16 cellular contexts compared by ENCODE assay signal in the genomic region with DNA sequence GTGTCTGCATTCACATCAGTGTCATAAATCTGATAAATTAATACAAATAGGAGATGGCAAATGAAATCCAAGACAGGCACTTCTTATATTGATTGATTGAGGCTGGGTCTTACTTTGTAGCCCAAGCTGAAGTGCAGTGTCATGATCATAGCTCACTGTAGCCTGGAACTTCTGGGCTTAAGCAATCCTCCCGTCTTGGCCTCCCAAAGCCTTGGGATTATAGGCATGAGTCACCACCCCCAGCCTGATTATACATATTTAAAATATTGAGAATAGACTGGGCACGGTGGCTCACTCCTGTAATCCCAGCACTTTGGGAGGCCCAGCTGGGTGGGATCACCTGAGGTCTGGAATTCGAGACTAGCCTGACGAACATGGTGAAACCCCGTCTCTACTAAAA. TPM values are rescaled to one million over a fixed set of nuclear protein-coding genes. Genes with fewer than 3 reads are reported as not detected.
DNase-seq lines count a peak whose midpoint lies in the region; ATAC-seq, FAIRE-seq and TF ChIP-seq lines count a peak whose summit lies in the region.
"Had no signal": no experiment of that assay in that cellular context is flagged by ENCODE, and none has a peak within 500 bp of the region (broad histone marks: within the 10 kb centered on the region; RNA-seq: fewer than 3 reads in every experiment).

No MANE protein-coding gene starts in this region.

- no peak overlapping the region for H3K27ac ChIP-seq in brain microvascular endothelial cell
- no peak overlapping the region for H3K27ac ChIP-seq in mesenchymal stem cell (ENCODE audit: low read length, poor library complexity, severe bottlenecking)
- no peak overlapping the region for H3K27ac ChIP-seq in HepG2 (ENCODE audit: extremely low read length, insufficient read depth, low read length)
- H3K27ac ChIP-seq: adrenal gland, right lobe of liver, SJCRH30 had no signal

- WGBS in mesenchymal stem cell: 71% methylated on average over 4 of the region's 5 CpGs
- 95% methylated on average over 5 of the region's 5 CpGs for WGBS in HepG2 (ENCODE audit: low lambda C conversion rate)

- H3K9me3 ChIP-seq in mesenchymal stem cell (ENCODE audit: control insufficient read depth, low read length) (no peaks in the 10 kb centered on the region), HepG2 (ENCODE audit: low read length) (no peaks in the 10 kb centered on the region)
- H3K9me3 ChIP-seq: adrenal gland, right lobe of liver, SJCRH30 had no signal

- H3K23ac ChIP-seq in mesenchymal stem cell (ENCODE audit: low read length in 2 of 2): no peak overlapping the region

- POLR2A ChIA-PET in HepG2 (lab: Yijun Ruan, JAX): no interaction called here

- intact Hi-C loops in HepG2 (cut with micrococcal nuclease; ENCODE audit: unreplicated experiment): no loop called here

- no peak overlapping the region for H3K4ac ChIP-seq in mesenchymal stem cell (ENCODE audit: low read depth in 1 of 2, low read length in 2 of 2)

- no peak overlapping the region for H4K91ac ChIP-seq in mesenchymal stem cell (ENCODE audit: low read length)

- no peak overlapping the region for H2AK5ac ChIP-seq in mesenchymal stem cell (ENCODE audit: low read length, severe bottlenecking)

- TF ChIP-seq CTCF in brain microvascular endothelial cell (IDR thresholded peaks at IDR 0.05; ENCODE audit: low read depth, low read length, missing control alignments) (no peak), HepG2 (CRISPR knock-in tag; IDR thresholded peaks at IDR 0.05) (no peak)

- CTCF ChIA-PET in HepG2 (lab: Yijun Ruan, JAX; ENCODE audit: low intra/inter-chr PET ratio, low total read pairs): no interaction called here

- H2BK120ac ChIP-seq in mesenchymal stem cell (ENCODE audit: low read depth, low read length): no peak overlapping the region

- H2BK15ac ChIP-seq in mesenchymal stem cell (ENCODE audit: low read depth, poor library complexity, severe bottlenecking): no peak overlapping the region

- no TSS peak for BruUV-seq in HepG2 (replicated peaks; lab: Mats Ljungman, UMichigan)

- no peak for ATAC-seq in HepG2
- ATAC-seq in HG02678 (IDR thresholded peaks at IDR 0.05; ENCODE audit: unreplicated experiment): no peak
- no peak for ATAC-seq in HG03108 (IDR thresholded peaks at IDR 0.05; ENCODE audit: unreplicated experiment)
- ATAC-seq: left ventricle myocardium superior, right lobe of liver had no signal

- H3K36me3 ChIP-seq in brain microvascular endothelial cell (replicated peaks): peaks cover 8% of the 10 kb centered on the region
- peaks cover 10 to 52% of the 10 kb centered on the region in 2 experiments for H3K36me3 ChIP-seq in mesenchymal stem cell (ENCODE audit: control insufficient read depth in 1 of 2, insufficient read depth in 2 of 2, low read depth in 1 of 2, low read length in 2 of 2)
- H3K36me3 ChIP-seq in HepG2 (replicated peaks in 1 of 2; ENCODE audit: control insufficient read depth in 1 of 2, insufficient read depth in 2 of 2, low read length in 2 of 2): peaks cover 8 to 37% of the 10 kb centered on the region in 2 experiments

- no peak overlapping the region for H2BK5ac ChIP-seq in mesenchymal stem cell (ENCODE audit: low read depth, low read length, poor library complexity, severe bottlenecking)

- no peak for TF ChIP-seq EP300 in HepG2 (IDR thresholded peaks at IDR 0.05; ENCODE audit: low read depth in 2 of 2, low read length in 2 of 2)
- no peak for TF ChIP-seq EP300 in HepG2 (CRISPR knock-in tag; IDR thresholded peaks at IDR 0.05; ENCODE audit: borderline replicate concordance)

- no peak for TF ChIP-seq POLR2A in HepG2 (IDR thresholded peaks at IDR 0.05; ENCODE audit: insufficient read depth in 1 of 2, low read depth in 2 of 2, low read length in 2 of 2)

- H2AFZ ChIP-seq in mesenchymal stem cell (ENCODE audit: low read depth, low read length) (no peak overlapping the region), HepG2 (ENCODE audit: low read length) (no peak overlapping the region)

- peaks cover 1% of the 10 kb centered on the region for H3K4me1 ChIP-seq in mesenchymal stem cell (ENCODE audit: control insufficient read depth, insufficient read depth, low read depth, low read length)
- no peaks in the 10 kb centered on the region for H3K4me1 ChIP-seq in HepG2 (ENCODE audit: insufficient read depth, low read length)
- H3K4me1 ChIP-seq: adrenal gland, right lobe of liver, SJCRH30 had no signal

- no peaks in the 10 kb centered on the region for H4K20me1 ChIP-seq in HepG2 (ENCODE audit: insufficient read depth, low read length)

- peaks cover 3% of the 10 kb centered on the region for H3K79me2 ChIP-seq in HepG2 (ENCODE audit: insufficient read depth, low read length)

- DNase-seq in Daoy (ENCODE audit: low read depth) (peak; percentile 25), LHCN-M2 (ENCODE audit: low read depth) (peak; percentile 35), brain microvascular endothelial cell (peak; percentile 44), mesenchymal stem cell (peak; percentile 77), HepG2 (ENCODE audit: low spot score) (no peak), SW 1271 (lab: John Stamatoyannopoulos, UW) (no peak)
- DNase-seq: activated CD4-positive, CD25-positive, alpha-beta regulatory T cell; activated effector memory CD4-positive, alpha-beta T cell treated with Interleukin-2 at 50 U/mL for 16 hours; adrenal gland; effector memory CD4-positive, alpha-beta T cell; Karpas-422; left ventricle myocardium superior; right lobe of liver; SJCRH30 had no signal

- peaks cover 13% of the 10 kb centered on the region for H3K79me1 ChIP-seq in mesenchymal stem cell (replicated peaks; ENCODE audit: low read length, poor library complexity, severe bottlenecking)

- no peak overlapping the region for H4K8ac ChIP-seq in mesenchymal stem cell (ENCODE audit: low read length)

- H3K4me3 ChIP-seq in brain microvascular endothelial cell (ENCODE audit: low read depth, low read length): no peak overlapping the region
- H3K4me3 ChIP-seq in mesenchymal stem cell (ENCODE audit: insufficient read depth in 1 of 2, low read depth in 1 of 2, low read length in 2 of 2): no peak overlapping the region
- no peak overlapping the region for H3K4me3 ChIP-seq in HepG2 (replicated peaks in 1 of 3; ENCODE audit: insufficient read depth in 1 of 3, low read depth in 2 of 3, low read length in 3 of 3)
- H3K4me3 ChIP-seq: adrenal gland, right lobe of liver, SJCRH30 had no signal

- H3K4me2 ChIP-seq in mesenchymal stem cell (ENCODE audit: low read length, poor library complexity, severe bottlenecking) (no peak overlapping the region), HepG2 (ENCODE audit: low read depth, low read length) (no peak overlapping the region)

- H3K14ac ChIP-seq in mesenchymal stem cell (ENCODE audit: low read length in 2 of 2): no peak overlapping the region

- no peak overlapping the region for H3K18ac ChIP-seq in mesenchymal stem cell (ENCODE audit: low read depth in 1 of 2, low read length in 2 of 2)

- TF ChIP-seq RAD21 in HepG2 (CRISPR knock-in tag; IDR thresholded peaks at IDR 0.05): no peak

- peak overlapping the region; percentile 76 for H3K9ac ChIP-seq in mesenchymal stem cell (ENCODE audit: low read length)
- no peak overlapping the region for H3K9ac ChIP-seq in HepG2 (ENCODE audit: insufficient read depth, low read depth, low read length)

- no peak for FAIRE-seq in HepG2 (lab: Jason Lieb, UNC)

- in situ Hi-C loops in brain microvascular endothelial cell (cut with HindIII; ENCODE audit: low pct_ligation_motif_present, low sequenced_read_pairs) (no loop called here), HepG2 (cut with HindIII; ENCODE audit: extremely low pct_ligation_motif_present, low pct_unique_long_range_greater_than_20kb) (no loop called here)

- H2BK12ac ChIP-seq in mesenchymal stem cell (ENCODE audit: low read length in 2 of 2): no peak overlapping the region

- H3K27me3 ChIP-seq in brain microvascular endothelial cell (replicated peaks) (no peaks in the 10 kb centered on the region), mesenchymal stem cell (ENCODE audit: control insufficient read depth in 1 of 2, insufficient read depth in 1 of 2, low read length in 2 of 2) (no peaks in the 10 kb centered on the region), HepG2 (ENCODE audit: control insufficient read depth in 1 of 2, insufficient read depth in 2 of 2, low read length in 2 of 2) (no peaks in the 10 kb centered on the region)
- H3K27me3 ChIP-seq: adrenal gland, right lobe of liver, SJCRH30 had no signal

TF ChIP-seq in HepG2, 621 proteins besides CTCF, POLR2A, EP300 and RAD21 (continues in another document):
- TF ChIP-seq CCAR2 (optimal IDR thresholded peaks at IDR 0.05; ENCODE audit: low read depth, low read length): no peak
- no peak for TF ChIP-seq ZNF225 (CRISPR knock-in tag; IDR thresholded peaks at IDR 0.05)

RNA-seq across cellular contexts. Expression of a gene that starts 51.3 kb away (rescaled TPM):
- total RNA-seq in Daoy (2014; rRNA removed; shearing (Covaris generic)): 61.6 and 64.8 TPM in 2 replicates
- total RNA-seq in LHCN-M2 (2014; rRNA removed): 60.1 and 61.1 TPM in 2 replicates
- 29.4 TPM for polyA plus RNA-seq in LHCN-M2 (2012)
- 51.9 TPM for polyA plus RNA-seq in mesenchymal stem cell (2013, experiment 1 of 2)
- polyA plus RNA-seq in mesenchymal stem cell (2013, experiment 2 of 2): 50.3 TPM
- total RNA-seq in HepG2 (2016; rRNA removed; fragmentation: Illumina TruSeq; extraction: Trizol): 41.4 and 56.6 TPM in 2 replicates
- total RNA-seq in HepG2 (2016; cell fraction: cytosol; rRNA removed; fragmentation: Illumina TruSeq; extraction: Trizol; ENCODE audit: low read depth): 25.7 and 31.4 TPM in 2 replicates
- 41.7 and 52.5 TPM in 2 replicates for total RNA-seq in HepG2 (2016; cell fraction: insoluble cytoplasmic fraction; rRNA removed; fragmentation: Illumina TruSeq; extraction: Trizol)
- total RNA-seq in HepG2 (2016; cell fraction: membrane; rRNA removed; fragmentation: Illumina TruSeq; extraction: Trizol): 39.1 and 48.5 TPM in 2 replicates
- total RNA-seq in HepG2 (2016; cell fraction: nucleus; rRNA removed; fragmentation: Illumina TruSeq; extraction: Trizol): 69.9 and 73.0 TPM in 2 replicates
- polyA plus RNA-seq in HepG2 (2011; rRNA removed): 45.0 and 47.7 TPM in 2 replicates
- polyA plus RNA-seq in HepG2 (2011; cell fraction: cytosol; rRNA removed): 20.4 and 22.0 TPM in 2 replicates
- polyA plus RNA-seq in HepG2 (2011; cell fraction: nucleus; rRNA removed): 65.4 and 76.5 TPM in 2 replicates
- 28.5 and 28.9 TPM in 2 replicates for polyA plus RNA-seq in HepG2 (2012)
- 16.6 and 18.4 TPM in 2 replicates for polyA plus RNA-seq in HepG2 (2016; cell fraction: cytosol; fragmentation: Illumina TruSeq; extraction: Trizol; ENCODE audit: low read depth)
- polyA plus RNA-seq in HepG2 (2016; cell fraction: insoluble cytoplasmic fraction; fragmentation: Illumina TruSeq; extraction: Trizol; ENCODE audit: low read depth): 45.7 and 50.4 TPM in 2 replicates
- polyA plus RNA-seq in HepG2 (2016; cell fraction: membrane; fragmentation: Illumina TruSeq; extraction: Trizol; ENCODE audit: low read depth): 24.0 and 32.3 TPM in 2 replicates
- 133 and 146 TPM in 2 replicates for polyA plus RNA-seq in HepG2 (2016; cell fraction: nucleus; fragmentation: Illumina TruSeq; extraction: Trizol; ENCODE audit: insufficient read depth, low read depth)
- polyA minus RNA-seq in HepG2 (2011; rRNA and poly(A)+ RNA removed; ENCODE audit: low replicate concordance): 31.1 and 72.6 TPM in 2 replicates
- polyA minus RNA-seq in HepG2 (2011; cell fraction: cytosol; rRNA and poly(A)+ RNA removed): 21.5 and 30.2 TPM in 2 replicates
- 80.9 and 98.8 TPM in 2 replicates for polyA minus RNA-seq in HepG2 (2011; cell fraction: nucleus; rRNA and poly(A)+ RNA removed)

Comparison
In these comparisons a context has a peak if more than half of its experiments do, and no peak if none do; other contexts are left out.
1. DNase-seq: peak in Daoy (single experiment), LHCN-M2 (single experiment), brain microvascular endothelial cell (single experiment) and mesenchymal stem cell (single experiment); none in HepG2 (single experiment) and SW 1271 (0 of 2).